12 cellular contexts compared by ENCODE assay signal in the genomic region with DNA sequence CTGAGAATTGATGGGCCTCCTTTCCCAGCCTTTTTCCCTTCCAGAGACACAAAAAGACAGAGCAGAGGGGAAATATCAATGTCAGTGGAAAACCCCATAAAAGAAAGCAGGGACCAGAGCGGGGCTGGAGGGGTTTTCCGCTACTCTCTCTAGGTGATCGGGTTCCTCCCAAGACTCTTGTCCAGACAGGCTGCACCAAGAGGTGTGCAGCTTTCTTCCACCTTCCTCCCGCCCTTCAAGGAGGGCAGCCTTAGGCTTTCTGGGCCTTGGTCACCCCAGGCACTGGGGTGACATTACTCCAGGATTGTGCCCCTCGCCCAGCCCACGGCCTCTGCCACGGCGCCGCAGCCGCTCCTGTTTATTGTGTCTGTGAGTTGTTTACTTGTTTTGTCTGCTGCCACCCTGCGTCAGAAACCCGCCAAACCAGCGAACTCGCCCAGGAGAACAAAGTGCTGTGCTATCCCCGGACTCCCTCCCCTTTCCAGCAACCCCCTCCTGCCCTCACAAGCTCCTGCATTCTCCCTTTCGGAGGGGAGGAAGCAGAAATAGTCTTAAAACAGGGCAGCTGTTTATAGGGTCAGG. TPM values are rescaled to one million over a fixed set of nuclear protein-coding genes. Genes with fewer than 3 reads are reported as not detected.
DNase-seq lines count a peak whose midpoint lies in the region; ATAC-seq, FAIRE-seq and TF ChIP-seq lines count a peak whose summit lies in the region.
"Had no signal": no experiment of that assay in that cellular context is flagged by ENCODE, and none has a peak within 500 bp of the region (broad histone marks: within the 10 kb centered on the region; RNA-seq: fewer than 3 reads in every experiment).

No MANE protein-coding gene starts in this region.

- H3K9me3 Mint-ChIP-seq in activated CD4-positive, alpha-beta T cell treated with anti-CD3 and anti-CD28 coated beads, Interleukin-2, amount 10 ng/mL, durations not matched to agents 24 days and 14 days: no peaks in the 10 kb centered on the region
- no peaks in the 10 kb centered on the region for H3K9me3 Mint-ChIP-seq in activated CD4-positive, alpha-beta memory T cell treated with anti-CD3 and anti-CD28 coated beads, Interleukin-2, amount 10 ng/mL, durations not matched to agents 7 days and 5 days
- H3K9me3 Mint-ChIP-seq: activated CD8-positive, alpha-beta T cell treated with anti-CD3 and anti-CD28 coated beads for 36 hours had no signal

- no peak for FAIRE-seq in HepG2 (lab: Jason Lieb, UNC)

- H3K27me3 ChIP-seq in HepG2 (ENCODE audit: control insufficient read depth in 1 of 2, insufficient read depth in 2 of 2, low read length in 2 of 2) (peaks cover 0 to 58% of the 10 kb centered on the region in 2 experiments; a peak in 3 of 5 replicates), right lobe of liver (peaks cover 4 to 58% of the 10 kb centered on the region in 2 donors), SJSA1 (replicated peaks) (no peaks in the 10 kb centered on the region)
- H3K27me3 ChIP-seq: ascending aorta had no signal

- POLR2A ChIA-PET in HepG2 (lab: Yijun Ruan, JAX): no interaction called here
- POLR2A ChIA-PET in activated CD4-positive, alpha-beta memory T cell treated with anti-CD3 and anti-CD28 coated beads, Interleukin-2, amount 10 ng/mL, durations not matched to agents 7 days and 5 days (lab: Charles Lee): interaction anchor here (1.3 kb wide), 1 partner anchor 31 kb away, joined by 4 read pairs; no protein-coding TSS in a partner anchor

- no peak overlapping the region for H2AFZ ChIP-seq in HepG2 (ENCODE audit: low read length)

- H3K4me1 Mint-ChIP-seq in activated CD4-positive, alpha-beta T cell treated with anti-CD3 and anti-CD28 coated beads, Interleukin-2, amount 10 ng/mL, durations not matched to agents 24 days and 14 days: peaks cover 13% of the 10 kb centered on the region
- peaks cover 17% of the 10 kb centered on the region for H3K4me1 Mint-ChIP-seq in activated CD4-positive, alpha-beta memory T cell treated with anti-CD3 and anti-CD28 coated beads, Interleukin-2, amount 10 ng/mL, durations not matched to agents 7 days and 5 days

- BruUV-seq in HepG2 (replicated peaks; lab: Mats Ljungman, UMichigan): no TSS peak

- intact Hi-C loops in HepG2 (cut with micrococcal nuclease; ENCODE audit: unreplicated experiment): no loop called here
- intact Hi-C loops in right lobe of liver (cut with DNase I): no loop called here
- intact Hi-C loops in activated CD4-positive, alpha-beta T cell treated with anti-CD3 and anti-CD28 coated beads, Interleukin-2, amount 10 ng/mL, durations not matched to agents 24 days and 14 days (cut with micrococcal nuclease): no loop called here

- TF ChIP-seq POLR2A in HepG2 (IDR thresholded peaks at IDR 0.05; ENCODE audit: insufficient read depth in 1 of 2, low read depth in 2 of 2, low read length in 2 of 2) (no peak), right lobe of liver (IDR thresholded peaks at IDR 0.05) (no peak)

- H3K79me2 ChIP-seq in HepG2 (ENCODE audit: insufficient read depth, low read length): no peaks in the 10 kb centered on the region

- no peak for ATAC-seq in HepG2
- no peak for ATAC-seq in right lobe of liver
- ATAC-seq: activated CD8-positive, alpha-beta T cell treated with anti-CD3 and anti-CD28 coated beads for 36 hours had no signal

- H3K9me3 ChIP-seq in HepG2 (ENCODE audit: low read length) (no peaks in the 10 kb centered on the region), right lobe of liver (no peaks in the 10 kb centered on the region), SJSA1 (replicated peaks) (no peaks in the 10 kb centered on the region)
- H3K9me3 ChIP-seq: ascending aorta, BLaER1 had no signal

- H3K9ac ChIP-seq in HepG2 (ENCODE audit: insufficient read depth, low read depth, low read length): no peak overlapping the region
- H3K9ac ChIP-seq: BLaER1 had no signal

- no peaks in the 10 kb centered on the region for H4K20me1 ChIP-seq in HepG2 (ENCODE audit: insufficient read depth, low read length)

- TF ChIP-seq EP300 in HepG2 (IDR thresholded peaks at IDR 0.05; ENCODE audit: low read depth in 2 of 2, low read length in 2 of 2) (no peak), HepG2 (CRISPR knock-in tag; IDR thresholded peaks at IDR 0.05; ENCODE audit: borderline replicate concordance) (no peak)

- H3K4me3 Mint-ChIP-seq in activated CD4-positive, alpha-beta T cell treated with anti-CD3 and anti-CD28 coated beads, Interleukin-2, amount 10 ng/mL, durations not matched to agents 24 days and 14 days: no peak overlapping the region
- H3K4me3 Mint-ChIP-seq in activated CD4-positive, alpha-beta memory T cell treated with anti-CD3 and anti-CD28 coated beads, Interleukin-2, amount 10 ng/mL, durations not matched to agents 7 days and 5 days: no peak overlapping the region
- H3K4me3 Mint-ChIP-seq: activated CD8-positive, alpha-beta T cell treated with anti-CD3 and anti-CD28 coated beads for 36 hours had no signal

- H3K27ac ChIP-seq in HepG2 (ENCODE audit: extremely low read length, insufficient read depth, low read length): no peak overlapping the region
- H3K27ac ChIP-seq in right lobe of liver: no peak overlapping the region
- H3K27ac ChIP-seq in SJSA1: peak overlapping the region; percentile 29; the same call in 1 of the 2 replicates
- H3K27ac ChIP-seq: BLaER1 had no signal

- H3K4me3 ChIP-seq in HepG2 (replicated peaks in 1 of 3; ENCODE audit: insufficient read depth in 1 of 3, low read depth in 2 of 3, low read length in 3 of 3): no peak overlapping the region
- no peak overlapping the region for H3K4me3 ChIP-seq in right lobe of liver
- H3K4me3 ChIP-seq in SJSA1: peak overlapping the region; percentile 14
- H3K4me3 ChIP-seq: BLaER1 had no signal

- no peak overlapping the region for H3K27ac Mint-ChIP-seq in activated CD4-positive, alpha-beta T cell treated with anti-CD3 and anti-CD28 coated beads, Interleukin-2, amount 10 ng/mL, durations not matched to agents 24 days and 14 days
- H3K27ac Mint-ChIP-seq in activated CD4-positive, alpha-beta memory T cell treated with anti-CD3 and anti-CD28 coated beads, Interleukin-2, amount 10 ng/mL, durations not matched to agents 7 days and 5 days: no peak overlapping the region
- H3K27ac Mint-ChIP-seq: activated CD8-positive, alpha-beta T cell treated with anti-CD3 and anti-CD28 coated beads for 36 hours had no signal

- peaks cover 2% of the 10 kb centered on the region for H3K36me3 Mint-ChIP-seq in activated CD4-positive, alpha-beta T cell treated with anti-CD3 and anti-CD28 coated beads, Interleukin-2, amount 10 ng/mL, durations not matched to agents 24 days and 14 days (ENCODE audit: low read depth)
- H3K36me3 Mint-ChIP-seq in activated CD4-positive, alpha-beta memory T cell treated with anti-CD3 and anti-CD28 coated beads, Interleukin-2, amount 10 ng/mL, durations not matched to agents 7 days and 5 days (ENCODE audit: low read depth): no peaks in the 10 kb centered on the region

- CTCF ChIA-PET in HepG2 (lab: Yijun Ruan, JAX; ENCODE audit: low intra/inter-chr PET ratio, low total read pairs): no interaction called here
- CTCF ChIA-PET in activated CD4-positive, alpha-beta memory T cell treated with anti-CD3 and anti-CD28 coated beads, Interleukin-2, amount 10 ng/mL, durations not matched to agents 7 days and 5 days (lab: Charles Lee): interaction anchor here (0.8 to 1.3 kb wide), 3 partner anchors 13 to 193 kb away, joined by 3 read pairs; a partner anchor contains a TSS

- TF ChIP-seq RAD21 in HepG2 (CRISPR knock-in tag; IDR thresholded peaks at IDR 0.05): no peak

- no peak for TF ChIP-seq CTCF in HepG2 (CRISPR knock-in tag; IDR thresholded peaks at IDR 0.05)
- TF ChIP-seq CTCF in right lobe of liver (IDR thresholded peaks at IDR 0.05): peak in 2 of 4 donors; percentile 14 to 16

- no peaks in the 10 kb centered on the region for H3K36me3 ChIP-seq in HepG2 (replicated peaks in 1 of 2; ENCODE audit: control insufficient read depth in 1 of 2, insufficient read depth in 2 of 2, low read length in 2 of 2)
- H3K36me3 ChIP-seq in right lobe of liver: no peaks in the 10 kb centered on the region
- H3K36me3 ChIP-seq in SJSA1: peaks cover 7% of the 10 kb centered on the region
- H3K36me3 ChIP-seq: ascending aorta, BLaER1 had no signal

- in situ Hi-C loops in HepG2 (cut with HindIII; ENCODE audit: extremely low pct_ligation_motif_present, low pct_unique_long_range_greater_than_20kb): no loop called here

- H3K4me1 ChIP-seq in HepG2 (ENCODE audit: insufficient read depth, low read length) (peaks cover 5% of the 10 kb centered on the region; the same call in 1 of the 2 replicates), right lobe of liver (peaks cover 0 to 4% (median 0%) of the 10 kb centered on the region in 4 donors), SJSA1 (replicated peaks) (peaks cover 53% of the 10 kb centered on the region)
- H3K4me1 ChIP-seq: BLaER1 had no signal

- H3K4me2 ChIP-seq in HepG2 (ENCODE audit: low read depth, low read length): no peak overlapping the region
- H3K4me2 ChIP-seq: BLaER1 had no signal

- 10% methylated on average over 12 of the region's 16 CpGs for WGBS in HepG2 (ENCODE audit: low lambda C conversion rate)
- 10% methylated on average over 14 of the region's 16 CpGs for WGBS in right lobe of liver (ENCODE audit: insufficient coverage, low coverage, low lambda C conversion rate, missing lambda C conversion rate)

- peaks cover 76% of the 10 kb centered on the region for H3K27me3 Mint-ChIP-seq in activated CD4-positive, alpha-beta T cell treated with anti-CD3 and anti-CD28 coated beads, Interleukin-2, amount 10 ng/mL, durations not matched to agents 24 days and 14 days
- H3K27me3 Mint-ChIP-seq in activated CD4-positive, alpha-beta memory T cell treated with anti-CD3 and anti-CD28 coated beads, Interleukin-2, amount 10 ng/mL, durations not matched to agents 7 days and 5 days: peaks cover 71% of the 10 kb centered on the region

- DNase-seq in HepG2 (ENCODE audit: low spot score) (no peak), right lobe of liver (no peak), SJSA1 (ENCODE audit: low read depth in 1 of 2, low spot score in 2 of 2) (peak in 1 of 2 experiments; percentile 68), islet precursor cell (peak; percentile 96), DMS79 treated with DMSO at 0.1 percent for 48 hours (lab: John Stamatoyannopoulos, UW) (no peak), NAMALWA (ENCODE audit: low spot score) (no peak)
- no peak for DNase-seq in activated CD4-positive, alpha-beta T cell treated with anti-CD3 and anti-CD28 coated beads, Interleukin-2, amount 10 ng/mL, durations not matched to agents 24 days and 14 days
- no peak for DNase-seq in activated CD4-positive, alpha-beta memory T cell treated with anti-CD3 and anti-CD28 coated beads, Interleukin-2, amount 10 ng/mL, durations not matched to agents 7 days and 5 days
- DNase-seq: activated CD8-positive, alpha-beta T cell treated with anti-CD3 and anti-CD28 coated beads for 36 hours; stimulated activated CD4-positive, alpha-beta T cell treated with anti-CD3 and anti-CD28 coated beads, Interleukin-4, amount 100 ng/mL, for 1 hour had no signal

RNA-seq across cellular contexts. Expression of a gene that starts 6.7 kb away (rescaled TPM):
- total RNA-seq in HepG2 (2016; rRNA removed; fragmentation: Illumina TruSeq; extraction: Trizol) (not detected in 2 replicates), right lobe of liver (not detected)
- not detected in 2 replicates for total RNA-seq in HepG2 (2016; cell fraction: cytosol; rRNA removed; fragmentation: Illumina TruSeq; extraction: Trizol; ENCODE audit: low read depth)
- total RNA-seq in HepG2 (2016; cell fraction: insoluble cytoplasmic fraction; rRNA removed; fragmentation: Illumina TruSeq; extraction: Trizol): not detected in 2 replicates
- not detected in 2 replicates for total RNA-seq in HepG2 (2016; cell fraction: membrane; rRNA removed; fragmentation: Illumina TruSeq; extraction: Trizol)
- total RNA-seq in HepG2 (2016; cell fraction: nucleus; rRNA removed; fragmentation: Illumina TruSeq; extraction: Trizol): not detected in 2 replicates
- polyA plus RNA-seq in HepG2 (2011; rRNA removed): not detected in 2 replicates
- polyA plus RNA-seq in HepG2 (2011; cell fraction: cytosol; rRNA removed): not detected in 2 replicates
- not detected in 2 replicates for polyA plus RNA-seq in HepG2 (2011; cell fraction: nucleus; rRNA removed)
- polyA plus RNA-seq in HepG2 (2012): not detected in 2 replicates
- not detected in 2 replicates for polyA plus RNA-seq in HepG2 (2016; cell fraction: cytosol; fragmentation: Illumina TruSeq; extraction: Trizol; ENCODE audit: low read depth)
- polyA plus RNA-seq in HepG2 (2016; cell fraction: insoluble cytoplasmic fraction; fragmentation: Illumina TruSeq; extraction: Trizol; ENCODE audit: low read depth): not detected in 2 replicates
- polyA plus RNA-seq in HepG2 (2016; cell fraction: membrane; fragmentation: Illumina TruSeq; extraction: Trizol; ENCODE audit: low read depth): not detected in 2 replicates
- polyA plus RNA-seq in HepG2 (2016; cell fraction: nucleus; fragmentation: Illumina TruSeq; extraction: Trizol; ENCODE audit: insufficient read depth, low read depth): not detected in 2 replicates
- 2.8 TPM in 1 of 2 replicates, not detected in the other for polyA minus RNA-seq in HepG2 (2011; rRNA and poly(A)+ RNA removed; ENCODE audit: low replicate concordance)
- polyA minus RNA-seq in HepG2 (2011; cell fraction: cytosol; rRNA and poly(A)+ RNA removed): not detected in 2 replicates
- polyA minus RNA-seq in HepG2 (2011; cell fraction: nucleus; rRNA and poly(A)+ RNA removed): not detected in 2 replicates
- 2.9 and 6.2 TPM in 2 replicates for total RNA-seq in SJSA1 (2014; rRNA removed; shearing (Covaris generic))
- not detected in 2 replicates for total RNA-seq in activated CD4-positive, alpha-beta T cell treated with anti-CD3 and anti-CD28 coated beads, Interleukin-2, amount 10 ng/mL, durations not matched to agents 24 days and 14 days
- total RNA-seq in activated CD4-positive, alpha-beta memory T cell treated with anti-CD3 and anti-CD28 coated beads, Interleukin-2, amount 10 ng/mL, durations not matched to agents 7 days and 5 days: not detected
- total RNA-seq: activated CD8-positive, alpha-beta T cell treated with anti-CD3 and anti-CD28 coated beads for 36 hours had no signal

RNA-seq across cellular contexts. Expression of a gene that starts 11.3 kb away (rescaled TPM):
- total RNA-seq in HepG2 (2016; rRNA removed; fragmentation: Illumina TruSeq; extraction: Trizol) (not detected in 2 replicates), right lobe of liver (not detected)
- not detected in 2 replicates for total RNA-seq in HepG2 (2016; cell fraction: cytosol; rRNA removed; fragmentation: Illumina TruSeq; extraction: Trizol; ENCODE audit: low read depth)
- not detected in 2 replicates for total RNA-seq in HepG2 (2016; cell fraction: insoluble cytoplasmic fraction; rRNA removed; fragmentation: Illumina TruSeq; extraction: Trizol)
- total RNA-seq in HepG2 (2016; cell fraction: membrane; rRNA removed; fragmentation: Illumina TruSeq; extraction: Trizol): not detected in 2 replicates
- not detected in 2 replicates for total RNA-seq in HepG2 (2016; cell fraction: nucleus; rRNA removed; fragmentation: Illumina TruSeq; extraction: Trizol)
- not detected in 2 replicates for polyA plus RNA-seq in HepG2 (2011; rRNA removed)
- polyA plus RNA-seq in HepG2 (2011; cell fraction: cytosol; rRNA removed): not detected in 2 replicates
- not detected in 2 replicates for polyA plus RNA-seq in HepG2 (2011; cell fraction: nucleus; rRNA removed)
- not detected in 2 replicates for polyA plus RNA-seq in HepG2 (2012)
- not detected in 2 replicates for polyA plus RNA-seq in HepG2 (2016; cell fraction: cytosol; fragmentation: Illumina TruSeq; extraction: Trizol; ENCODE audit: low read depth)
- polyA plus RNA-seq in HepG2 (2016; cell fraction: insoluble cytoplasmic fraction; fragmentation: Illumina TruSeq; extraction: Trizol; ENCODE audit: low read depth): not detected in 2 replicates
- polyA plus RNA-seq in HepG2 (2016; cell fraction: membrane; fragmentation: Illumina TruSeq; extraction: Trizol; ENCODE audit: low read depth): not detected in 2 replicates
- not detected in 2 replicates for polyA plus RNA-seq in HepG2 (2016; cell fraction: nucleus; fragmentation: Illumina TruSeq; extraction: Trizol; ENCODE audit: insufficient read depth, low read depth)
- 0.63 TPM in 1 of 2 replicates, not detected in the other for polyA minus RNA-seq in HepG2 (2011; rRNA and poly(A)+ RNA removed; ENCODE audit: low replicate concordance)
- polyA minus RNA-seq in HepG2 (2011; cell fraction: cytosol; rRNA and poly(A)+ RNA removed): not detected in 2 replicates
- polyA minus RNA-seq in HepG2 (2011; cell fraction: nucleus; rRNA and poly(A)+ RNA removed): not detected in 2 replicates
- not detected in 2 replicates for total RNA-seq in SJSA1 (2014; rRNA removed; shearing (Covaris generic))
- total RNA-seq in activated CD4-positive, alpha-beta T cell treated with anti-CD3 and anti-CD28 coated beads, Interleukin-2, amount 10 ng/mL, durations not matched to agents 24 days and 14 days: not detected in 2 replicates
- not detected for total RNA-seq in activated CD4-positive, alpha-beta memory T cell treated with anti-CD3 and anti-CD28 coated beads, Interleukin-2, amount 10 ng/mL, durations not matched to agents 7 days and 5 days
- total RNA-seq: activated CD8-positive, alpha-beta T cell treated with anti-CD3 and anti-CD28 coated beads for 36 hours; ascending aorta had no signal

RNA-seq across cellular contexts. Expression of a gene that starts 12.7 kb away (rescaled TPM):
- total RNA-seq in HepG2 (2016; rRNA removed; fragmentation: Illumina TruSeq; extraction: Trizol) (not detected in 2 replicates), right lobe of liver (not detected)
- total RNA-seq in HepG2 (2016; cell fraction: cytosol; rRNA removed; fragmentation: Illumina TruSeq; extraction: Trizol; ENCODE audit: low read depth): not detected in 2 replicates
- not detected in 2 replicates for total RNA-seq in HepG2 (2016; cell fraction: insoluble cytoplasmic fraction; rRNA removed; fragmentation: Illumina TruSeq; extraction: Trizol)
- total RNA-seq in HepG2 (2016; cell fraction: membrane; rRNA removed; fragmentation: Illumina TruSeq; extraction: Trizol): not detected in 2 replicates
- total RNA-seq in HepG2 (2016; cell fraction: nucleus; rRNA removed; fragmentation: Illumina TruSeq; extraction: Trizol): not detected in 2 replicates
- 0.04 TPM in 1 of 2 replicates, not detected in the other for polyA plus RNA-seq in HepG2 (2011; rRNA removed)
- 0.03 TPM in 1 of 2 replicates, not detected in the other for polyA plus RNA-seq in HepG2 (2011; cell fraction: cytosol; rRNA removed)
- not detected in 2 replicates for polyA plus RNA-seq in HepG2 (2011; cell fraction: nucleus; rRNA removed)
- polyA plus RNA-seq in HepG2 (2012): 0.16 TPM in 1 of 2 replicates, not detected in the other
- not detected in 2 replicates for polyA plus RNA-seq in HepG2 (2016; cell fraction: cytosol; fragmentation: Illumina TruSeq; extraction: Trizol; ENCODE audit: low read depth)
- not detected in 2 replicates for polyA plus RNA-seq in HepG2 (2016; cell fraction: insoluble cytoplasmic fraction; fragmentation: Illumina TruSeq; extraction: Trizol; ENCODE audit: low read depth)
- polyA plus RNA-seq in HepG2 (2016; cell fraction: membrane; fragmentation: Illumina TruSeq; extraction: Trizol; ENCODE audit: low read depth): not detected in 2 replicates
- polyA plus RNA-seq in HepG2 (2016; cell fraction: nucleus; fragmentation: Illumina TruSeq; extraction: Trizol; ENCODE audit: insufficient read depth, low read depth): 0.32 TPM in 1 of 2 replicates, not detected in the other
- polyA minus RNA-seq in HepG2 (2011; rRNA and poly(A)+ RNA removed; ENCODE audit: low replicate concordance): 0.61 TPM in 1 of 2 replicates, not detected in the other
- not detected in 2 replicates for polyA minus RNA-seq in HepG2 (2011; cell fraction: cytosol; rRNA and poly(A)+ RNA removed)
- polyA minus RNA-seq in HepG2 (2011; cell fraction: nucleus; rRNA and poly(A)+ RNA removed): not detected in 2 replicates
- 0.19 and 1.3 TPM in 2 replicates for total RNA-seq in SJSA1 (2014; rRNA removed; shearing (Covaris generic))
- not detected in 2 replicates for total RNA-seq in activated CD4-positive, alpha-beta T cell treated with anti-CD3 and anti-CD28 coated beads, Interleukin-2, amount 10 ng/mL, durations not matched to agents 24 days and 14 days
- not detected for total RNA-seq in activated CD4-positive, alpha-beta memory T cell treated with anti-CD3 and anti-CD28 coated beads, Interleukin-2, amount 10 ng/mL, durations not matched to agents 7 days and 5 days
- total RNA-seq: activated CD8-positive, alpha-beta T cell treated with anti-CD3 and anti-CD28 coated beads for 36 hours had no signal

RNA-seq across cellular contexts. Expression of a gene that starts 21.6 kb away (rescaled TPM):
- total RNA-seq in HepG2 (2016; rRNA removed; fragmentation: Illumina TruSeq; extraction: Trizol) (0.94 and 1.1 TPM in 2 replicates), right lobe of liver (not detected)
- 0.35 and 0.61 TPM in 2 replicates for total RNA-seq in HepG2 (2016; cell fraction: cytosol; rRNA removed; fragmentation: Illumina TruSeq; extraction: Trizol; ENCODE audit: low read depth)
- 1.1 and 1.2 TPM in 2 replicates for total RNA-seq in HepG2 (2016; cell fraction: insoluble cytoplasmic fraction; rRNA removed; fragmentation: Illumina TruSeq; extraction: Trizol)
- 0.90 and 0.99 TPM in 2 replicates for total RNA-seq in HepG2 (2016; cell fraction: membrane; rRNA removed; fragmentation: Illumina TruSeq; extraction: Trizol)
- total RNA-seq in HepG2 (2016; cell fraction: nucleus; rRNA removed; fragmentation: Illumina TruSeq; extraction: Trizol): 0.41 and 0.50 TPM in 2 replicates
- 0.10 and 0.11 TPM in 2 replicates for polyA plus RNA-seq in HepG2 (2011; rRNA removed)
- 0.23 and 0.27 TPM in 2 replicates for polyA plus RNA-seq in HepG2 (2011; cell fraction: cytosol; rRNA removed)
- 0.10 and 0.14 TPM in 2 replicates for polyA plus RNA-seq in HepG2 (2011; cell fraction: nucleus; rRNA removed)
- polyA plus RNA-seq in HepG2 (2012): 0.47 and 1.0 TPM in 2 replicates
- 1.6 and 2.0 TPM in 2 replicates for polyA plus RNA-seq in HepG2 (2016; cell fraction: cytosol; fragmentation: Illumina TruSeq; extraction: Trizol; ENCODE audit: low read depth)
- 1.8 and 2.6 TPM in 2 replicates for polyA plus RNA-seq in HepG2 (2016; cell fraction: insoluble cytoplasmic fraction; fragmentation: Illumina TruSeq; extraction: Trizol; ENCODE audit: low read depth)
- polyA plus RNA-seq in HepG2 (2016; cell fraction: membrane; fragmentation: Illumina TruSeq; extraction: Trizol; ENCODE audit: low read depth): 1.4 and 2.4 TPM in 2 replicates
- polyA plus RNA-seq in HepG2 (2016; cell fraction: nucleus; fragmentation: Illumina TruSeq; extraction: Trizol; ENCODE audit: insufficient read depth, low read depth): 1.3 and 2.0 TPM in 2 replicates
- polyA minus RNA-seq in HepG2 (2011; rRNA and poly(A)+ RNA removed; ENCODE audit: low replicate concordance): 1.2 TPM in 1 of 2 replicates, not detected in the other
- not detected in 2 replicates for polyA minus RNA-seq in HepG2 (2011; cell fraction: cytosol; rRNA and poly(A)+ RNA removed)
- polyA minus RNA-seq in HepG2 (2011; cell fraction: nucleus; rRNA and poly(A)+ RNA removed): not detected in 2 replicates
- 9.6 and 14.2 TPM in 2 replicates for total RNA-seq in SJSA1 (2014; rRNA removed; shearing (Covaris generic))
- not detected in 2 replicates for total RNA-seq in activated CD4-positive, alpha-beta T cell treated with anti-CD3 and anti-CD28 coated beads, Interleukin-2, amount 10 ng/mL, durations not matched to agents 24 days and 14 days
- not detected for total RNA-seq in activated CD4-positive, alpha-beta memory T cell treated with anti-CD3 and anti-CD28 coated beads, Interleukin-2, amount 10 ng/mL, durations not matched to agents 7 days and 5 days
- total RNA-seq: activated CD8-positive, alpha-beta T cell treated with anti-CD3 and anti-CD28 coated beads for 36 hours had no signal

RNA-seq across cellular contexts. Expression of a gene that starts 32.1 kb away (rescaled TPM):
- total RNA-seq in HepG2 (2016; rRNA removed; fragmentation: Illumina TruSeq; extraction: Trizol): not detected in 2 replicates
- total RNA-seq in HepG2 (2016; cell fraction: cytosol; rRNA removed; fragmentation: Illumina TruSeq; extraction: Trizol; ENCODE audit: low read depth): not detected in 2 replicates
- not detected in 2 replicates for total RNA-seq in HepG2 (2016; cell fraction: insoluble cytoplasmic fraction; rRNA removed; fragmentation: Illumina TruSeq; extraction: Trizol)
- total RNA-seq in HepG2 (2016; cell fraction: membrane; rRNA removed; fragmentation: Illumina TruSeq; extraction: Trizol): not detected in 2 replicates
- total RNA-seq in HepG2 (2016; cell fraction: nucleus; rRNA removed; fragmentation: Illumina TruSeq; extraction: Trizol): not detected in 2 replicates
- not detected in 2 replicates for polyA plus RNA-seq in HepG2 (2011; rRNA removed)
- not detected in 2 replicates for polyA plus RNA-seq in HepG2 (2011; cell fraction: cytosol; rRNA removed)
- polyA plus RNA-seq in HepG2 (2011; cell fraction: nucleus; rRNA removed): not detected in 2 replicates
- not detected in 2 replicates for polyA plus RNA-seq in HepG2 (2012)
- polyA plus RNA-seq in HepG2 (2016; cell fraction: cytosol; fragmentation: Illumina TruSeq; extraction: Trizol; ENCODE audit: low read depth): not detected in 2 replicates
- not detected in 2 replicates for polyA plus RNA-seq in HepG2 (2016; cell fraction: insoluble cytoplasmic fraction; fragmentation: Illumina TruSeq; extraction: Trizol; ENCODE audit: low read depth)
- polyA plus RNA-seq in HepG2 (2016; cell fraction: membrane; fragmentation: Illumina TruSeq; extraction: Trizol; ENCODE audit: low read depth): not detected in 2 replicates
- polyA plus RNA-seq in HepG2 (2016; cell fraction: nucleus; fragmentation: Illumina TruSeq; extraction: Trizol; ENCODE audit: insufficient read depth, low read depth): not detected in 2 replicates
- polyA minus RNA-seq in HepG2 (2011; rRNA and poly(A)+ RNA removed; ENCODE audit: low replicate concordance): not detected in 2 replicates
- not detected in 2 replicates for polyA minus RNA-seq in HepG2 (2011; cell fraction: cytosol; rRNA and poly(A)+ RNA removed)
- polyA minus RNA-seq in HepG2 (2011; cell fraction: nucleus; rRNA and poly(A)+ RNA removed): not detected in 2 replicates
- under 1 TPM in 1 of 6 experiments, not detected in 5; 0.13 TPM for total RNA-seq in right lobe of liver
- total RNA-seq in SJSA1 (2014; rRNA removed; shearing (Covaris generic)): 1.4 and 2.2 TPM in 2 replicates
- total RNA-seq in activated CD4-positive, alpha-beta T cell treated with anti-CD3 and anti-CD28 coated beads, Interleukin-2, amount 10 ng/mL, durations not matched to agents 24 days and 14 days: not detected in 2 replicates
- under 1 TPM; 0.15 to 0.23 TPM for total RNA-seq in activated CD4-positive, alpha-beta memory T cell treated with anti-CD3 and anti-CD28 coated beads, Interleukin-2, amount 10 ng/mL, durations not matched to agents 7 days and 5 days
